ENCODE assay signal across 12 cellular contexts in genomic region chr1:43799656-43800629, GRCh38.
A peak's percentile ranks its signal among the peaks of the same experiment; 100 is the strongest.
DNase-seq lines count a peak whose midpoint lies in the region; ATAC-seq and TF ChIP-seq lines count a peak whose summit lies in the region.
"Had no signal": no experiment of that assay in that cellular context is flagged by ENCODE, and none has a peak within 500 bp of the region (broad histone marks: within the 10 kb centered on the region; RNA-seq: fewer than 3 reads in every experiment).

No MANE protein-coding gene starts in this region.

- DNase-seq in AG20443 (ENCODE audit: low spot score): peak; percentile 82
- DNase-seq in H4 (ENCODE audit: low spot score): peak; percentile 33
- DNase-seq in astrocyte of the hippocampus (ENCODE audit: low read depth, low spot score): peak; percentile 80
- no peak for DNase-seq in mesothelial cell of epicardium (ENCODE audit: low spot score in 2 of 2, unreplicated experiment in 2 of 2)
- DNase-seq in NCI-H345 (lab: John Stamatoyannopoulos, UW): no peak
- DNase-seq in activated CD4-positive, CD25-positive, alpha-beta regulatory T cell (lab: John Stamatoyannopoulos, UW): no peak
- DNase-seq in stimulated activated CD4-positive, alpha-beta T cell treated with anti-CD3 and anti-CD28 coated beads, Interleukin-2, amount 100 ng/mL, for 24 hours: no peak
- DNase-seq: Calu3, NCI-H1436, upper lobe of left lung had no signal

- no peak for TF ChIP-seq CTCF in mesothelial cell of epicardium (IDR thresholded peaks at IDR 0.05; ENCODE audit: unreplicated experiment)

- ATAC-seq in GM21619 (IDR thresholded peaks at IDR 0.05; ENCODE audit: unreplicated experiment): no peak

- H3K36me3 Mint-ChIP-seq in mesothelial cell of epicardium: peaks cover 12% of the 10 kb centered on the region

- peak overlapping the region; percentile 35 for H3K27ac Mint-ChIP-seq in mesothelial cell of epicardium

- H3K9me3 Mint-ChIP-seq in mesothelial cell of epicardium: no peaks in the 10 kb centered on the region
- H3K9me3 Mint-ChIP-seq: central memory CD8-positive, alpha-beta T cell had no signal

- no peaks in the 10 kb centered on the region for H3K27me3 Mint-ChIP-seq in mesothelial cell of epicardium (ENCODE audit: low read depth)
- H3K27me3 Mint-ChIP-seq: central memory CD8-positive, alpha-beta T cell had no signal

- peaks cover 25% of the 10 kb centered on the region for H3K4me1 Mint-ChIP-seq in mesothelial cell of epicardium
- H3K4me1 Mint-ChIP-seq: central memory CD8-positive, alpha-beta T cell had no signal

- no peak overlapping the region for H3K4me3 Mint-ChIP-seq in mesothelial cell of epicardium
- H3K4me3 Mint-ChIP-seq: central memory CD8-positive, alpha-beta T cell had no signal

Comparison
In these comparisons a context has a peak if more than half of its experiments do, and no peak if none do; other contexts are left out.
1. DNase-seq: peak in AG20443 (single experiment), H4 (single experiment) and astrocyte of the hippocampus (single experiment); none in mesothelial cell of epicardium (0 of 2), NCI-H345 (single experiment), activated CD4-positive, CD25-positive, alpha-beta regulatory T cell (0 of 4) and stimulated activated CD4-positive, alpha-beta T cell treated with anti-CD3 and anti-CD28 coated beads, Interleukin-2, amount 100 ng/mL, for 24 hours (0 of 2).